ENCODE assay signal across 8 cellular contexts in genomic region chr7:74544706-74545469, GRCh38.
DNase-seq lines count a peak whose midpoint lies in the region; ATAC-seq, FAIRE-seq and TF ChIP-seq lines count a peak whose summit lies in the region.

No MANE protein-coding gene starts in this region.

- H3K4me3 Mint-ChIP-seq in mesothelial cell of epicardium: no peak overlapping the region
- no peak overlapping the region for H3K4me3 Mint-ChIP-seq in naive thymus-derived CD4-positive, alpha-beta T cell

- H3K79me2 ChIP-seq in GM23248 (ENCODE audit: insufficient read depth): no peaks in the 10 kb centered on the region
- no peaks in the 10 kb centered on the region for H3K79me2 ChIP-seq in OCI-LY1 (ENCODE audit: insufficient read depth, low read length)

- in situ Hi-C loops in GM23248 (cut with MboI): no loop called here

- CTCF ChIA-PET in naive thymus-derived CD4-positive, alpha-beta T cell (lab: Charles Lee): no interaction called here

- H3K4me2 ChIP-seq in GM23248 (ENCODE audit: unreplicated experiment): no peak overlapping the region
- no peak overlapping the region for H3K4me2 ChIP-seq in OCI-LY1 (ENCODE audit: low read length)

- DNase-seq in AML-193 (lab: John Stamatoyannopoulos, UW) (peak; percentile 69 to 79), GM23248 (peak; percentile 38), bronchial epithelial cell (ENCODE audit: low read depth) (peak; percentile 16), mesothelial cell of epicardium (ENCODE audit: low spot score in 2 of 2, unreplicated experiment in 2 of 2) (no peak), globus pallidus (ENCODE audit: low spot score) (no peak)
- no peak for DNase-seq in naive thymus-derived CD4-positive, alpha-beta T cell

- H3F3A ChIP-seq in GM23248 (ENCODE audit: insufficient read depth) (no peaks in the 10 kb centered on the region), OCI-LY1 (ENCODE audit: insufficient read depth, low read length) (no peaks in the 10 kb centered on the region)

- H3K36me3 ChIP-seq in GM23248 (ENCODE audit: low read depth) (no peaks in the 10 kb centered on the region), OCI-LY1 (ENCODE audit: insufficient read depth, low read length) (no peaks in the 10 kb centered on the region; the same call in 1 of the 2 replicates), bronchial epithelial cell (ENCODE audit: control insufficient read depth, insufficient read depth, low read length) (peaks cover 13% of the 10 kb centered on the region)
- no peaks in the 10 kb centered on the region for H3K36me3 ChIP-seq in naive thymus-derived CD4-positive, alpha-beta T cell (ENCODE audit: control insufficient read depth in 2 of 3, insufficient read depth in 3 of 3, low read length in 3 of 3)

- no peak overlapping the region for H3K27ac ChIP-seq in GM23248
- no peak overlapping the region for H3K27ac ChIP-seq in OCI-LY1 (ENCODE audit: low read depth, low read length, poor library complexity, severe bottlenecking)
- H3K27ac ChIP-seq in naive thymus-derived CD4-positive, alpha-beta T cell (ENCODE audit: low read depth, low read length): no peak overlapping the region

- intact Hi-C loops in naive thymus-derived CD4-positive, alpha-beta T cell (cut with micrococcal nuclease): loop anchor here (1.0 to 5.0 kb wide), 3 partner anchors 95 to 128 kb away; no protein-coding TSS in a partner anchor

- H3K27me3 Mint-ChIP-seq in mesothelial cell of epicardium (ENCODE audit: low read depth): no peaks in the 10 kb centered on the region
- H3K27me3 Mint-ChIP-seq in naive thymus-derived CD4-positive, alpha-beta T cell: no peaks in the 10 kb centered on the region

- peaks cover 2% of the 10 kb centered on the region for H3K4me1 Mint-ChIP-seq in mesothelial cell of epicardium
- no peaks in the 10 kb centered on the region for H3K4me1 Mint-ChIP-seq in naive thymus-derived CD4-positive, alpha-beta T cell

- peak overlapping the region; percentile 51 for H3K27ac Mint-ChIP-seq in mesothelial cell of epicardium
- H3K27ac Mint-ChIP-seq in naive thymus-derived CD4-positive, alpha-beta T cell: no peak overlapping the region

- H3K27me3 ChIP-seq in GM23248 (replicated peaks; ENCODE audit: insufficient read depth) (no peaks in the 10 kb centered on the region), OCI-LY1 (ENCODE audit: insufficient read depth, low read length) (peaks cover 16% of the 10 kb centered on the region; the same call in 1 of the 2 replicates), bronchial epithelial cell (ENCODE audit: control insufficient read depth, insufficient read depth, low read length) (no peaks in the 10 kb centered on the region)
- H3K27me3 ChIP-seq in naive thymus-derived CD4-positive, alpha-beta T cell (ENCODE audit: control insufficient read depth in 2 of 2, insufficient read depth in 2 of 2, low read length in 2 of 2): no peaks in the 10 kb centered on the region

- H3K4me3 ChIP-seq in GM23248 (no peak overlapping the region), OCI-LY1 (ENCODE audit: low read depth, low read length, poor library complexity, severe bottlenecking) (no peak overlapping the region), bronchial epithelial cell (ENCODE audit: low read depth, low read length) (no peak overlapping the region)
- no peak overlapping the region for H3K4me3 ChIP-seq in naive thymus-derived CD4-positive, alpha-beta T cell (ENCODE audit: low read length)

- WGBS in GM23248 (ENCODE audit: low coverage in 1 of 2, low lambda C conversion rate in 2 of 2, missing lambda C conversion rate in 2 of 2), 2 experiments: 80 to 87% methylated on average over 7 to 12 of the region's 12 CpGs

- H4K20me1 ChIP-seq in GM23248 (ENCODE audit: insufficient read depth) (no peaks in the 10 kb centered on the region), OCI-LY1 (ENCODE audit: insufficient read depth, low read length) (no peaks in the 10 kb centered on the region)

- H2AFZ ChIP-seq in GM23248: no peak overlapping the region
- H2AFZ ChIP-seq in OCI-LY1 (ENCODE audit: low read length): no peak overlapping the region

- POLR2A ChIA-PET in naive thymus-derived CD4-positive, alpha-beta T cell (lab: Charles Lee): no interaction called here

- no peak for FAIRE-seq in bronchial epithelial cell (lab: Jason Lieb, UNC)

- no peaks in the 10 kb centered on the region for H3K9me3 Mint-ChIP-seq in mesothelial cell of epicardium
- H3K9me3 Mint-ChIP-seq in naive thymus-derived CD4-positive, alpha-beta T cell: peaks cover 0 to 11% (median 2%) of the 10 kb centered on the region in 11 donors

- H3K9me2 ChIP-seq in GM23248 (ENCODE audit: insufficient read depth) (no peaks in the 10 kb centered on the region), OCI-LY1 (ENCODE audit: low read depth, low read length) (no peaks in the 10 kb centered on the region)

- H3K9ac ChIP-seq in GM23248: no peak overlapping the region
- H3K9ac ChIP-seq in OCI-LY1 (ENCODE audit: low read length): no peak overlapping the region

- no peak for ATAC-seq in naive thymus-derived CD4-positive, alpha-beta T cell
- no peak for ATAC-seq in HG02571 (IDR thresholded peaks at IDR 0.05; ENCODE audit: unreplicated experiment)

- H3K4me1 ChIP-seq in GM23248 (ENCODE audit: insufficient read depth) (no peaks in the 10 kb centered on the region), OCI-LY1 (ENCODE audit: insufficient read depth, low read length, severe bottlenecking) (no peaks in the 10 kb centered on the region)
- H3K4me1 ChIP-seq in naive thymus-derived CD4-positive, alpha-beta T cell (ENCODE audit: control insufficient read depth in 2 of 2, insufficient read depth in 2 of 2, low read length in 2 of 2): no peaks in the 10 kb centered on the region

- H3K9me3 ChIP-seq in GM23248 (ENCODE audit: low read depth): no peaks in the 10 kb centered on the region
- H3K9me3 ChIP-seq in OCI-LY1 (ENCODE audit: low read length): no peaks in the 10 kb centered on the region
- H3K9me3 ChIP-seq in naive thymus-derived CD4-positive, alpha-beta T cell (ENCODE audit: control insufficient read depth in 2 of 3, low read length in 3 of 3): peaks cover 0 to 11% (median 0%) of the 10 kb centered on the region in 3 experiments

- TF ChIP-seq CTCF in OCI-LY1 (IDR thresholded peaks at IDR 0.05; ENCODE audit: low read length) (peak; percentile 87), bronchial epithelial cell (IDR thresholded peaks at IDR 0.05; ENCODE audit: insufficient read depth, low read length, severe bottlenecking) (peak; percentile 45), mesothelial cell of epicardium (IDR thresholded peaks at IDR 0.05; ENCODE audit: unreplicated experiment) (peak; percentile 24)

- peaks cover 34% of the 10 kb centered on the region for H3K36me3 Mint-ChIP-seq in mesothelial cell of epicardium
- H3K36me3 Mint-ChIP-seq in naive thymus-derived CD4-positive, alpha-beta T cell: no peaks in the 10 kb centered on the region

Comparison
In these comparisons a context has a peak if more than half of its experiments do, and no peak if none do; other contexts are left out.
1. DNase-seq: peak in AML-193 (2 of 2), GM23248 (single experiment) and bronchial epithelial cell (single experiment); none in mesothelial cell of epicardium (0 of 2), globus pallidus (single experiment) and naive thymus-derived CD4-positive, alpha-beta T cell (0 of 9).
2. CTCF ChIP-seq: peak in every context shown above with its lines; median percentile 87 in OCI-LY1; 45 in bronchial epithelial cell; 24 in mesothelial cell of epicardium.